ENCODE assay signal across 8 cellular contexts in genomic region chr3:191328383-191328962, GRCh38. TPM values are rescaled to one million over a fixed set of nuclear protein-coding genes. Genes with fewer than 3 reads are reported as not detected.
A peak's percentile ranks its signal among the peaks of the same experiment; 100 is the strongest.
DNase-seq lines count a peak whose midpoint lies in the region; ATAC-seq, FAIRE-seq and TF ChIP-seq lines count a peak whose summit lies in the region.

No MANE protein-coding gene starts in this region.

- dilution Hi-C loops in keratinocyte (cut with MboI; ENCODE audit: extremely low pct_ligation_motif_present, low sequenced_read_pairs), result no loop called here

- peaks cover 1% of the 10 kb centered on the region for H3K36me3 Mint-ChIP-seq in activated naive CD4-positive, alpha-beta T cell treated with anti-CD3 and anti-CD28 coated beads for 36 hours (ENCODE audit: low read depth)

- peak overlapping the region; percentile 19 for H3K4me3 Mint-ChIP-seq in activated naive CD4-positive, alpha-beta T cell treated with anti-CD3 and anti-CD28 coated beads for 36 hours

- no peak for TF ChIP-seq CTCF in keratinocyte (optimal IDR thresholded peaks at IDR 0.05 in 1 of 3, IDR thresholded peaks at IDR 0.05 in 1 of 3, conservative IDR thresholded peaks at IDR 0.05 in 1 of 3; ENCODE audit: extremely low read depth in 1 of 3, insufficient read depth in 2 of 3, low read length in 3 of 3)

- no peak overlapping the region for H3K27ac Mint-ChIP-seq in activated naive CD4-positive, alpha-beta T cell treated with anti-CD3 and anti-CD28 coated beads for 36 hours

- peaks cover 40% of the 10 kb centered on the region for H3K79me2 ChIP-seq in keratinocyte (ENCODE audit: control insufficient read depth, insufficient read depth, low read length)

- no peak for ATAC-seq in GM19035 (IDR thresholded peaks at IDR 0.05; ENCODE audit: unreplicated experiment)

- no peaks in the 10 kb centered on the region for H3K27me3 ChIP-seq in keratinocyte (ENCODE audit: control insufficient read depth, extremely low read depth, insufficient read depth, low read length)

- H3K4me1 Mint-ChIP-seq in activated naive CD4-positive, alpha-beta T cell treated with anti-CD3 and anti-CD28 coated beads for 36 hours (ENCODE audit: low read depth), result peaks cover 5% of the 10 kb centered on the region

- intact Hi-C loops in activated naive CD4-positive, alpha-beta T cell treated with anti-CD3 and anti-CD28 coated beads for 36 hours (cut with micrococcal nuclease), result no loop called here

- FAIRE-seq in keratinocyte (lab: Jason Lieb, UNC), result peak; percentile 13

- H3K27ac ChIP-seq in keratinocyte (ENCODE audit: control insufficient read depth, insufficient read depth, low read length) (peak overlapping the region; percentile 90), temporal lobe (ENCODE audit: low read depth, low read length) (peak overlapping the region; percentile 64)

- H3K4me2 ChIP-seq in keratinocyte (ENCODE audit: control insufficient read depth, extremely low read depth, insufficient read depth, low read depth, low read length), result peak overlapping the region; percentile 91

- peaks cover 35% of the 10 kb centered on the region for H3K27me3 Mint-ChIP-seq in activated naive CD4-positive, alpha-beta T cell treated with anti-CD3 and anti-CD28 coated beads for 36 hours (ENCODE audit: low read depth)

- DNase-seq in activated naive CD4-positive, alpha-beta T cell treated with anti-CD3 and anti-CD28 coated beads for 36 hours, result no peak
- DNase-seq in activated naive CD4-positive, alpha-beta T cell treated with Interleukin-2 at 50 U/mL for 16 hours, result no peak
- DNase-seq in amniotic epithelial cell (ENCODE audit: low read depth), result peak; percentile 59
- DNase-seq in keratinocyte (ENCODE audit: low read depth, low spot score), result no peak
- DNase-seq in activated CD8-positive, alpha-beta memory T cell treated with anti-CD3 and anti-CD28 coated beads, Interleukin-2, amount 50 U/mL, for 4 hours, result no peak
- no peak for DNase-seq in stimulated activated CD4-positive, alpha-beta T cell treated with anti-CD3 and anti-CD28 coated beads, Interleukin-2, amount 100 ng/mL, for 24 hours

- no peaks in the 10 kb centered on the region for H3K9me1 ChIP-seq in keratinocyte (ENCODE audit: control insufficient read depth, extremely low read depth, insufficient read depth, low read length)

- H3K9ac ChIP-seq in keratinocyte (ENCODE audit: control insufficient read depth, extremely low read depth, insufficient read depth, low read length), result peak overlapping the region; percentile 91

- no peaks in the 10 kb centered on the region for H3K9me3 ChIP-seq in keratinocyte (ENCODE audit: control insufficient read depth, low read depth, low read length)

- no peaks in the 10 kb centered on the region for H4K20me1 ChIP-seq in keratinocyte (ENCODE audit: control insufficient read depth, extremely low read depth, insufficient read depth, low read length)

- H3K4me1 ChIP-seq in keratinocyte (ENCODE audit: control insufficient read depth, extremely low read depth, insufficient read depth, low read length), result peaks cover 16% of the 10 kb centered on the region

- CTCF ChIA-PET in activated naive CD4-positive, alpha-beta T cell treated with anti-CD3 and anti-CD28 coated beads for 36 hours (lab: Charles Lee), result no interaction called here

- H3K4me3 ChIP-seq in keratinocyte (ENCODE audit: control insufficient read depth in 2 of 3, extremely low read depth in 1 of 3, insufficient read depth in 2 of 3, low read depth in 1 of 3, low read length in 3 of 3), result peak overlapping the region; percentile 88 to 95 (median 89)

- no peaks in the 10 kb centered on the region for H3K36me3 ChIP-seq in keratinocyte (ENCODE audit: control insufficient read depth in 2 of 2, extremely low read depth in 1 of 2, insufficient read depth in 2 of 2, low read length in 2 of 2)

- H2AFZ ChIP-seq in keratinocyte (ENCODE audit: control insufficient read depth, low read length), result peak overlapping the region; percentile 81

- H3K9me3 Mint-ChIP-seq in activated naive CD4-positive, alpha-beta T cell treated with anti-CD3 and anti-CD28 coated beads for 36 hours, result no peaks in the 10 kb centered on the region

RNA-seq across cellular contexts. Expression of gene CCDC50, which starts 0.7 kb away (rescaled TPM):
- total RNA-seq in activated naive CD4-positive, alpha-beta T cell treated with anti-CD3 and anti-CD28 coated beads for 36 hours, result 1 to 10 TPM; 4.8 to 5.3 TPM
- polyA plus RNA-seq in keratinocyte, result 41.1 to 54.8 TPM (median 43.7 TPM) in 3 replicates
- 138 TPM for polyA plus RNA-seq in keratinocyte (2011; ENCODE audit: low read depth)
- polyA plus RNA-seq in keratinocyte (2011; cell fraction: cytosol; rRNA removed), result 48.6 and 68.7 TPM in 2 replicates
- polyA plus RNA-seq in keratinocyte (2011; cell fraction: nucleus; rRNA removed), result 50.4 and 61.9 TPM in 2 replicates
- 40.8 and 42.9 TPM in 2 replicates for polyA plus RNA-seq in keratinocyte (2012; ENCODE audit: low replicate concordance)
- 7.0 to 39.0 TPM (median 24.9 TPM) in 3 replicates for polyA minus RNA-seq in keratinocyte
- 49.5 TPM for polyA minus RNA-seq in keratinocyte (2011; cell fraction: cytosol; rRNA and poly(A)+ RNA removed)
- polyA minus RNA-seq in keratinocyte (2011; cell fraction: nucleus; rRNA and poly(A)+ RNA removed), result 39.3 and 67.6 TPM in 2 replicates
- total RNA-seq in temporal lobe, result 91.0 TPM

RNA-seq across cellular contexts. Expression of gene UTS2B, which starts 1.9 kb away (rescaled TPM):
- not detected for total RNA-seq in activated naive CD4-positive, alpha-beta T cell treated with anti-CD3 and anti-CD28 coated beads for 36 hours
- not detected in 3 replicates for polyA plus RNA-seq in keratinocyte
- not detected for polyA plus RNA-seq in keratinocyte (2011; ENCODE audit: low read depth)
- 0.06 TPM in 1 of 2 replicates, not detected in the other for polyA plus RNA-seq in keratinocyte (2011; cell fraction: cytosol; rRNA removed)
- polyA plus RNA-seq in keratinocyte (2011; cell fraction: nucleus; rRNA removed), result 0.22 and 0.28 TPM in 2 replicates
- 0.10 TPM in 1 of 2 replicates, not detected in the other for polyA plus RNA-seq in keratinocyte (2012; ENCODE audit: low replicate concordance)
- not detected in 3 replicates for polyA minus RNA-seq in keratinocyte
- not detected for polyA minus RNA-seq in keratinocyte (2011; cell fraction: cytosol; rRNA and poly(A)+ RNA removed)
- polyA minus RNA-seq in keratinocyte (2011; cell fraction: nucleus; rRNA and poly(A)+ RNA removed), result not detected in 2 replicates
- not detected for total RNA-seq in temporal lobe

Comparison
In these comparisons a context has a peak if more than half of its experiments do, and no peak if none do; other contexts are left out.
1. RNA of gene CCDC50, which starts 0.7 kb away (total RNA-seq): 91.0 TPM in temporal lobe (single experiment); 4.8 to 5.3 TPM in activated naive CD4-positive, alpha-beta T cell treated with anti-CD3 and anti-CD28 coated beads for 36 hours; every median in the first group is over 10 times any median in the second.